ENCODE assay signal across 1 cellular context in genomic region chr12:98594050-98594853, GRCh38.
A peak's percentile ranks its signal among the peaks of the same experiment; 100 is the strongest.
TF ChIP-seq lines count a peak whose summit lies in the region.

No MANE protein-coding gene starts in this region.

TF ChIP-seq in HepG2, 621 proteins besides CTCF, POLR2A, EP300 and RAD21 (continued from another document and continues in another):
- no peak for TF ChIP-seq BRF2 (CRISPR knock-in tag; IDR thresholded peaks at IDR 0.05)
- TF ChIP-seq MIER2 (CRISPR knock-in tag; IDR thresholded peaks at IDR 0.05) = no peak
- TF ChIP-seq JUND (CRISPR knock-in tag; IDR thresholded peaks at IDR 0.05) = no peak
- TF ChIP-seq MEF2D (CRISPR knock-in tag; IDR thresholded peaks at IDR 0.05) = no peak
- no peak for TF ChIP-seq ZNF12 (CRISPR knock-in tag; IDR thresholded peaks at IDR 0.05)
- TF ChIP-seq MLLT10 (CRISPR knock-in tag; IDR thresholded peaks at IDR 0.05) = no peak
- TF ChIP-seq ZNF589 (CRISPR knock-in tag; conservative IDR thresholded peaks at IDR 0.05) = 0 out of 2 replicates have a peak, but pooled peaks have one; percentile 83
- TF ChIP-seq ZMYM2 (CRISPR knock-in tag; IDR thresholded peaks at IDR 0.05) = no peak
- 0 out of 2 replicates have a peak, but pooled peaks have one; percentile 45 for TF ChIP-seq EED (CRISPR knock-in tag; IDR thresholded peaks at IDR 0.05)
- no peak for TF ChIP-seq TAF1 (CRISPR knock-in tag; IDR thresholded peaks at IDR 0.05)
- TF ChIP-seq E2F5 (CRISPR knock-in tag; conservative IDR thresholded peaks at IDR 0.05) = no peak
- 0 out of 2 replicates have a peak, but pooled peaks have one; percentile 14 for TF ChIP-seq ZNF780A (CRISPR knock-in tag; IDR thresholded peaks at IDR 0.05)
- 0 out of 2 replicates have a peak, but pooled peaks have one; percentile 58 for TF ChIP-seq ARID4A (CRISPR knock-in tag; IDR thresholded peaks at IDR 0.05; ENCODE audit: borderline replicate concordance)
- TF ChIP-seq ZBTB44 (CRISPR knock-in tag; IDR thresholded peaks at IDR 0.05) = no peak
- no peak for TF ChIP-seq STAT5B (CRISPR knock-in tag; IDR thresholded peaks at IDR 0.05)
- 0 out of 2 replicates have a peak, but pooled peaks have one; percentile 42 for TF ChIP-seq ZNF567 (CRISPR knock-in tag; IDR thresholded peaks at IDR 0.05; ENCODE audit: borderline replicate concordance)
- TF ChIP-seq GPN1 (CRISPR knock-in tag; IDR thresholded peaks at IDR 0.05; ENCODE audit: borderline replicate concordance) = no peak
- no peak for TF ChIP-seq SNAPC5 (CRISPR knock-in tag; IDR thresholded peaks at IDR 0.05; ENCODE audit: borderline replicate concordance)
- no peak for TF ChIP-seq ZNF24 (IDR thresholded peaks at IDR 0.05)
- TF ChIP-seq ZNF704 (CRISPR knock-in tag; IDR thresholded peaks at IDR 0.05; ENCODE audit: borderline replicate concordance) = no peak
- no peak for TF ChIP-seq GFI1 (CRISPR knock-in tag; IDR thresholded peaks at IDR 0.05; ENCODE audit: borderline replicate concordance)
- 0 out of 2 replicates have a peak, but pooled peaks have one; percentile 59 for TF ChIP-seq ZNF747 (CRISPR knock-in tag; IDR thresholded peaks at IDR 0.05; ENCODE audit: borderline replicate concordance)
- no peak; the same call in 1 of the 2 replicates for TF ChIP-seq KDM5B (CRISPR knock-in tag; IDR thresholded peaks at IDR 0.05; ENCODE audit: borderline replicate concordance)
- TF ChIP-seq ZBTB49 (CRISPR knock-in tag; IDR thresholded peaks at IDR 0.05; ENCODE audit: borderline replicate concordance) = no peak
- no peak for TF ChIP-seq ZBTB20 (CRISPR knock-in tag; IDR thresholded peaks at IDR 0.05; ENCODE audit: borderline replicate concordance, low read depth)
- TF ChIP-seq ZHX1 (CRISPR knock-in tag; IDR thresholded peaks at IDR 0.05; ENCODE audit: low read depth) = no peak
- TF ChIP-seq MAFF (IDR thresholded peaks at IDR 0.05; ENCODE audit: low read depth, low read length) = no peak
- TF ChIP-seq AGO1 (IDR thresholded peaks at IDR 0.05; ENCODE audit: low read depth, low read length, poor library complexity, severe bottlenecking) = no peak
- peak; percentile 17; the same call in 1 of the 2 replicates for TF ChIP-seq ZNF253 (CRISPR knock-in tag; IDR thresholded peaks at IDR 0.05; ENCODE audit: borderline replicate concordance)
- TF ChIP-seq SPEN (CRISPR knock-in tag; IDR thresholded peaks at IDR 0.05; ENCODE audit: low read depth) = no peak
- TF ChIP-seq ZNF724P (CRISPR knock-in tag; IDR thresholded peaks at IDR 0.05; ENCODE audit: borderline replicate concordance) = no peak
- TF ChIP-seq UBTF (CRISPR knock-in tag; IDR thresholded peaks at IDR 0.05) = peak; percentile 65
- TF ChIP-seq NPAS2 (CRISPR knock-in tag; IDR thresholded peaks at IDR 0.05; ENCODE audit: borderline replicate concordance) = no peak
- TF ChIP-seq DR1 (CRISPR knock-in tag; IDR thresholded peaks at IDR 0.05) = no peak
- 0 out of 2 replicates have a peak, but pooled peaks have one; percentile 4 for TF ChIP-seq FOXC1 (CRISPR knock-in tag; IDR thresholded peaks at IDR 0.05; ENCODE audit: borderline replicate concordance)
- no peak for TF ChIP-seq CREB1 (IDR thresholded peaks at IDR 0.05)
- TF ChIP-seq CREB1 (CRISPR knock-in tag; IDR thresholded peaks at IDR 0.05) = no peak
- TF ChIP-seq SMAD3 (CRISPR knock-in tag; IDR thresholded peaks at IDR 0.05) = 0 out of 2 replicates have a peak, but pooled peaks have one; percentile 22
- TF ChIP-seq ZNF720 (CRISPR knock-in tag; IDR thresholded peaks at IDR 0.05) = no peak
- 0 out of 2 replicates have a peak, but pooled peaks have one; percentile 16 for TF ChIP-seq ZNF280B (CRISPR knock-in tag; IDR thresholded peaks at IDR 0.05; ENCODE audit: borderline replicate concordance)
